1 cellular context compared by ENCODE assay signal in the genomic region with DNA sequence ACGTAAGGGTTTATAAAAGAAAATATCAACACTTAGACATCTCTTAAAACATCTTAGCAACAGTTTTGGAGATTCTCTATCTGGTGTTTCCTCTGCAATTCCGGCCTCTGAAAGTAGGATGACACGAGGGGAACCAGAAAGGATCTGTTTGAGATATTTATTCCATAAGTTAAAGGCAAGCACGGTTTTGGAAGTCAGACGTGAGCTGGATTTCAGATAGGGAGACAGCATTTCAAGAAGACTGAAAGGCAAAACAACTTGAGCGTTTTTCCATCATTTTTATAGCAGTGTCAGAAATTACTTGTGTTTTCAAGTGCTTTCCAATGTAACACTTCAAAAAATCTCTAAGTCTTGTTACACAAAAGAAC.
TF ChIP-seq lines count a peak whose summit lies in the region.

No MANE protein-coding gene starts in this region.

TF ChIP-seq in K562, 482 proteins besides CTCF, POLR2A, EP300 and RAD21 (continued from another document):
- TF ChIP-seq, protein P1, sequence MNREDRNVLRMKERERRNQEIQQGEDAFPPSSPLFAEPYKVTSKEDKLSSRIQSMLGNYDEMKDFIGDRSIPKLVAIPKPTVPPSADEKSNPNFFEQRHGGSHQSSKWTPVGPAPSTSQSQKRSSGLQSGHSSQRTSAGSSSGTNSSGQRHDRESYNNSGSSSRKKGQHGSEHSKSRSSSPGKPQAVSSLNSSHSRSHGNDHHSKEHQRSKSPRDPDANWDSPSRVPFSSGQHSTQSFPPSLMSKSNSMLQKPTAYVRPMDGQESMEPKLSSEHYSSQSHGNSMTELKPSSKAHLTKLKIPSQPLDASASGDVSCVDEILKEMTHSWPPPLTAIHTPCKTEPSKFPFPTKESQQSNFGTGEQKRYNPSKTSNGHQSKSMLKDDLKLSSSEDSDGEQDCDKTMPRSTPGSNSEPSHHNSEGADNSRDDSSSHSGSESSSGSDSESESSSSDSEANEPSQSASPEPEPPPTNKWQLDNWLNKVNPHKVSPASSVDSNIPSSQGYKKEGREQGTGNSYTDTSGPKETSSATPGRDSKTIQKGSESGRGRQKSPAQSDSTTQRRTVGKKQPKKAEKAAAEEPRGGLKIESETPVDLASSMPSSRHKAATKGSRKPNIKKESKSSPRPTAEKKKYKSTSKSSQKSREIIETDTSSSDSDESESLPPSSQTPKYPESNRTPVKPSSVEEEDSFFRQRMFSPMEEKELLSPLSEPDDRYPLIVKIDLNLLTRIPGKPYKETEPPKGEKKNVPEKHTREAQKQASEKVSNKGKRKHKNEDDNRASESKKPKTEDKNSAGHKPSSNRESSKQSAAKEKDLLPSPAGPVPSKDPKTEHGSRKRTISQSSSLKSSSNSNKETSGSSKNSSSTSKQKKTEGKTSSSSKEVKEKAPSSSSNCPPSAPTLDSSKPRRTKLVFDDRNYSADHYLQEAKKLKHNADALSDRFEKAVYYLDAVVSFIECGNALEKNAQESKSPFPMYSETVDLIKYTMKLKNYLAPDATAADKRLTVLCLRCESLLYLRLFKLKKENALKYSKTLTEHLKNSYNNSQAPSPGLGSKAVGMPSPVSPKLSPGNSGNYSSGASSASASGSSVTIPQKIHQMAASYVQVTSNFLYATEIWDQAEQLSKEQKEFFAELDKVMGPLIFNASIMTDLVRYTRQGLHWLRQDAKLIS (CRISPR knock-in tag; IDR thresholded peaks at IDR 0.05), result no peak
- TF ChIP-seq KDM1A (IDR thresholded peaks at IDR 0.05), result no peak
- no peak for TF ChIP-seq PHB2 (IDR thresholded peaks at IDR 0.05; ENCODE audit: low read depth)
- TF ChIP-seq, protein P2, sequence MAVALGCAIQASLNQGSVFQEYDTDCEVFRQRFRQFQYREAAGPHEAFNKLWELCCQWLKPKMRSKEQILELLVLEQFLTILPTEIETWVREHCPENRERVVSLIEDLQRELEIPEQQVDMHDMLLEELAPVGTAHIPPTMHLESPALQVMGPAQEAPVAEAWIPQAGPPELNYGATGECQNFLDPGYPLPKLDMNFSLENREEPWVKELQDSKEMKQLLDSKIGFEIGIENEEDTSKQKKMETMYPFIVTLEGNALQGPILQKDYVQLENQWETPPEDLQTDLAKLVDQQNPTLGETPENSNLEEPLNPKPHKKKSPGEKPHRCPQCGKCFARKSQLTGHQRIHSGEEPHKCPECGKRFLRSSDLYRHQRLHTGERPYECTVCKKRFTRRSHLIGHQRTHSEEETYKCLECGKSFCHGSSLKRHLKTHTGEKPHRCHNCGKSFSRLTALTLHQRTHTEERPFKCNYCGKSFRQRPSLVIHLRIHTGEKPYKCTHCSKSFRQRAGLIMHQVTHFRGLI (CRISPR knock-in tag; IDR thresholded peaks at IDR 0.05), result no peak
- TF ChIP-seq, protein P3, sequence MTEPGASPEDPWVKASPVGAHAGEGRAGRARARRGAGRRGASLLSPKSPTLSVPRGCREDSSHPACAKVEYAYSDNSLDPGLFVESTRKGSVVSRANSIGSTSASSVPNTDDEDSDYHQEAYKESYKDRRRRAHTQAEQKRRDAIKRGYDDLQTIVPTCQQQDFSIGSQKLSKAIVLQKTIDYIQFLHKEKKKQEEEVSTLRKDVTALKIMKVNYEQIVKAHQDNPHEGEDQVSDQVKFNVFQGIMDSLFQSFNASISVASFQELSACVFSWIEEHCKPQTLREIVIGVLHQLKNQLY (CRISPR knock-in tag; conservative IDR thresholded peaks at IDR 0.05), result no peak
- TF ChIP-seq, protein P4, sequence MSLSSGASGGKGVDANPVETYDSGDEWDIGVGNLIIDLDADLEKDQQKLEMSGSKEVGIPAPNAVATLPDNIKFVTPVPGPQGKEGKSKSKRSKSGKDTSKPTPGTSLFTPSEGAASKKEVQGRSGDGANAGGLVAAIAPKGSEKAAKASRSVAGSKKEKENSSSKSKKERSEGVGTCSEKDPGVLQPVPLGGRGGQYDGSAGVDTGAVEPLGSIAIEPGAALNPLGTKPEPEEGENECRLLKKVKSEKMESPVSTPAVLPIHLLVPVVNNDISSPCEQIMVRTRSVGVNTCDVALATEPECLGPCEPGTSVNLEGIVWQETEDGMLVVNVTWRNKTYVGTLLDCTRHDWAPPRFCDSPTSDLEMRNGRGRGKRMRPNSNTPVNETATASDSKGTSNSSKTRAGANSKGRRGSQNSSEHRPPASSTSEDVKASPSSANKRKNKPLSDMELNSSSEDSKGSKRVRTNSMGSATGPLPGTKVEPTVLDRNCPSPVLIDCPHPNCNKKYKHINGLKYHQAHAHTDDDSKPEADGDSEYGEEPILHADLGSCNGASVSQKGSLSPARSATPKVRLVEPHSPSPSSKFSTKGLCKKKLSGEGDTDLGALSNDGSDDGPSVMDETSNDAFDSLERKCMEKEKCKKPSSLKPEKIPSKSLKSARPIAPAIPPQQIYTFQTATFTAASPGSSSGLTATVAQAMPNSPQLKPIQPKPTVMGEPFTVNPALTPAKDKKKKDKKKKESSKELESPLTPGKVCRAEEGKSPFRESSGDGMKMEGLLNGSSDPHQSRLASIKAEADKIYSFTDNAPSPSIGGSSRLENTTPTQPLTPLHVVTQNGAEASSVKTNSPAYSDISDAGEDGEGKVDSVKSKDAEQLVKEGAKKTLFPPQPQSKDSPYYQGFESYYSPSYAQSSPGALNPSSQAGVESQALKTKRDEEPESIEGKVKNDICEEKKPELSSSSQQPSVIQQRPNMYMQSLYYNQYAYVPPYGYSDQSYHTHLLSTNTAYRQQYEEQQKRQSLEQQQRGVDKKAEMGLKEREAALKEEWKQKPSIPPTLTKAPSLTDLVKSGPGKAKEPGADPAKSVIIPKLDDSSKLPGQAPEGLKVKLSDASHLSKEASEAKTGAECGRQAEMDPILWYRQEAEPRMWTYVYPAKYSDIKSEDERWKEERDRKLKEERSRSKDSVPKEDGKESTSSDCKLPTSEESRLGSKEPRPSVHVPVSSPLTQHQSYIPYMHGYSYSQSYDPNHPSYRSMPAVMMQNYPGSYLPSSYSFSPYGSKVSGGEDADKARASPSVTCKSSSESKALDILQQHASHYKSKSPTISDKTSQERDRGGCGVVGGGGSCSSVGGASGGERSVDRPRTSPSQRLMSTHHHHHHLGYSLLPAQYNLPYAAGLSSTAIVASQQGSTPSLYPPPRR (CRISPR knock-in tag; IDR thresholded peaks at IDR 0.05; ENCODE audit: borderline replicate concordance), result no peak
- TF ChIP-seq, protein P5, sequence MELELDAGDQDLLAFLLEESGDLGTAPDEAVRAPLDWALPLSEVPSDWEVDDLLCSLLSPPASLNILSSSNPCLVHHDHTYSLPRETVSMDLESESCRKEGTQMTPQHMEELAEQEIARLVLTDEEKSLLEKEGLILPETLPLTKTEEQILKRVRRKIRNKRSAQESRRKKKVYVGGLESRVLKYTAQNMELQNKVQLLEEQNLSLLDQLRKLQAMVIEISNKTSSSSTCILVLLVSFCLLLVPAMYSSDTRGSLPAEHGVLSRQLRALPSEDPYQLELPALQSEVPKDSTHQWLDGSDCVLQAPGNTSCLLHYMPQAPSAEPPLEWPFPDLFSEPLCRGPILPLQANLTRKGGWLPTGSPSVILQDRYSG (tag; conservative IDR thresholded peaks at IDR 0.05; ENCODE audit: low read depth), result no peak
- TF ChIP-seq, protein P6, sequence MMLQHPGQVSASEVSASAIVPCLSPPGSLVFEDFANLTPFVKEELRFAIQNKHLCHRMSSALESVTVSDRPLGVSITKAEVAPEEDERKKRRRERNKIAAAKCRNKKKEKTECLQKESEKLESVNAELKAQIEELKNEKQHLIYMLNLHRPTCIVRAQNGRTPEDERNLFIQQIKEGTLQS (IDR thresholded peaks at IDR 0.05), result no peak
- TF ChIP-seq, protein P6 (CRISPR knock-in tag; conservative IDR thresholded peaks at IDR 0.05), result no peak; the same call in 1 of the 2 replicates
- TF ChIP-seq, protein P7, sequence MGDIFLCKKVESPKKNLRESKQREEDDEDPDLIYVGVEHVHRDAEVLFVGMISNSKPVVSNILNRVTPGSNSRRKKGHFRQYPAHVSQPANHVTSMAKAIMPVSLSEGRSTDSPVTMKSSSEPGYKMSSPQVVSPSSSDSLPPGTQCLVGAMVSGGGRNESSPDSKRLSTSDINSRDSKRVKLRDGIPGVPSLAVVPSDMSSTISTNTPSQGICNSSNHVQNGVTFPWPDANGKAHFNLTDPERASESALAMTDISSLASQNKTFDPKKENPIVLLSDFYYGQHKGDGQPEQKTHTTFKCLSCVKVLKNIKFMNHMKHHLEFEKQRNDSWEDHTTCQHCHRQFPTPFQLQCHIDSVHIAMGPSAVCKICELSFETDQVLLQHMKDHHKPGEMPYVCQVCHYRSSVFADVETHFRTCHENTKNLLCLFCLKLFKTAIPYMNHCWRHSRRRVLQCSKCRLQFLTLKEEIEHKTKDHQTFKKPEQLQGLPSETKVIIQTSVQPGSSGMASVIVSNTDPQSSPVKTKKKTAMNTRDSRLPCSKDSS (IDR thresholded peaks at IDR 0.05; ENCODE audit: low read depth, partially characterized antibody), result no peak
- TF ChIP-seq NFXL1 (CRISPR knock-in tag; IDR thresholded peaks at IDR 0.05), result no peak
- TF ChIP-seq NFE2L1 (tag; IDR thresholded peaks at IDR 0.05; ENCODE audit: borderline replicate concordance, low read depth), result no peak
- TF ChIP-seq NFIX (CRISPR knock-in tag; IDR thresholded peaks at IDR 0.05; ENCODE audit: low read depth), result no peak
- TF ChIP-seq DACH1 (IDR thresholded peaks at IDR 0.05; ENCODE audit: partially characterized antibody), result no peak
- no peak for TF ChIP-seq ZNF184 (CRISPR knock-in tag; IDR thresholded peaks at IDR 0.05)
- TF ChIP-seq, protein P8, sequence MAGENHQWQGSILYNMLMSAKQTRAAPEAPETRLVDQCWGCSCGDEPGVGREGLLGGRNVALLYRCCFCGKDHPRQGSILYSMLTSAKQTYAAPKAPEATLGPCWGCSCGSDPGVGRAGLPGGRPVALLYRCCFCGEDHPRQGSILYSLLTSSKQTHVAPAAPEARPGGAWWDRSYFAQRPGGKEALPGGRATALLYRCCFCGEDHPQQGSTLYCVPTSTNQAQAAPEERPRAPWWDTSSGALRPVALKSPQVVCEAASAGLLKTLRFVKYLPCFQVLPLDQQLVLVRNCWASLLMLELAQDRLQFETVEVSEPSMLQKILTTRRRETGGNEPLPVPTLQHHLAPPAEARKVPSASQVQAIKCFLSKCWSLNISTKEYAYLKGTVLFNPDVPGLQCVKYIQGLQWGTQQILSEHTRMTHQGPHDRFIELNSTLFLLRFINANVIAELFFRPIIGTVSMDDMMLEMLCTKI (IDR thresholded peaks at IDR 0.05; ENCODE audit: partially characterized antibody), result no peak
- TF ChIP-seq TCF7L2 (IDR thresholded peaks at IDR 0.05; ENCODE audit: low read depth, low read length), result no peak
- no peak for TF ChIP-seq KLF13 (tag; IDR thresholded peaks at IDR 0.05; ENCODE audit: borderline replicate concordance, low read depth)
- TF ChIP-seq HMG20A (CRISPR knock-in tag; conservative IDR thresholded peaks at IDR 0.05), result no peak
- TF ChIP-seq, protein P9, sequence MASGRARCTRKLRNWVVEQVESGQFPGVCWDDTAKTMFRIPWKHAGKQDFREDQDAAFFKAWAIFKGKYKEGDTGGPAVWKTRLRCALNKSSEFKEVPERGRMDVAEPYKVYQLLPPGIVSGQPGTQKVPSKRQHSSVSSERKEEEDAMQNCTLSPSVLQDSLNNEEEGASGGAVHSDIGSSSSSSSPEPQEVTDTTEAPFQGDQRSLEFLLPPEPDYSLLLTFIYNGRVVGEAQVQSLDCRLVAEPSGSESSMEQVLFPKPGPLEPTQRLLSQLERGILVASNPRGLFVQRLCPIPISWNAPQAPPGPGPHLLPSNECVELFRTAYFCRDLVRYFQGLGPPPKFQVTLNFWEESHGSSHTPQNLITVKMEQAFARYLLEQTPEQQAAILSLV (tag; IDR thresholded peaks at IDR 0.05), result no peak
